1 cellular context compared by ENCODE assay signal in genomic region chr17:61743766-61744165, GRCh38.
TF ChIP-seq lines count a peak whose summit lies in the region.

No MANE protein-coding gene starts in this region.

TF ChIP-seq in GM12878, 131 proteins besides CTCF, POLR2A, EP300 and RAD21 (continued from another document):
- no peak for TF ChIP-seq MLLT1 (IDR thresholded peaks at IDR 0.05)
